ENCODE assay signal across 13 cellular contexts in genomic region chr12:50619610-50619958, GRCh38.
A peak's percentile ranks its signal among the peaks of the same experiment; 100 is the strongest.
DNase-seq lines count a peak whose midpoint lies in the region; ATAC-seq and TF ChIP-seq lines count a peak whose summit lies in the region.
"Had no signal": no experiment of that assay in that cellular context is flagged by ENCODE, and none has a peak within 500 bp of the region (broad histone marks: within the 10 kb centered on the region; RNA-seq: fewer than 3 reads in every experiment).

No MANE protein-coding gene starts in this region.

- H3K9me2 ChIP-seq in GM23338 (ENCODE audit: insufficient read depth), result no peaks in the 10 kb centered on the region

- no peaks in the 10 kb centered on the region for H3K27me3 ChIP-seq in GM23338 (ENCODE audit: insufficient read depth)
- H3K27me3 ChIP-seq in Panc1 (ENCODE audit: control insufficient read depth, insufficient read depth, low read length), result no peaks in the 10 kb centered on the region
- no peaks in the 10 kb centered on the region for H3K27me3 ChIP-seq in sigmoid colon
- H3K27me3 ChIP-seq: body of pancreas had no signal

- no peaks in the 10 kb centered on the region; the same call in 1 of the 2 replicates for H3F3A ChIP-seq in GM23338 (replicated peaks; ENCODE audit: low read depth)

- POLR2A ChIA-PET in Panc1 (lab: Charles Lee), result no interaction called here

- no peak overlapping the region for H2AFZ ChIP-seq in GM23338

- H3K4me3 ChIP-seq in GM23338 (no peak overlapping the region), Panc1 (ENCODE audit: low read depth in 2 of 2, low read length in 2 of 2) (no peak overlapping the region; a peak in 1 of 4 replicates), epithelial cell of esophagus (ENCODE audit: low read length) (no peak overlapping the region), sigmoid colon (no peak overlapping the region)
- H3K4me3 ChIP-seq: body of pancreas had no signal

- no peak for DNase-seq in GM23338 (ENCODE audit: low spot score)
- DNase-seq in Panc1 (ENCODE audit: low read depth, low spot score), result no peak
- no peak for DNase-seq in epithelial cell of esophagus (ENCODE audit: low read depth)
- DNase-seq in sigmoid colon, result no peak
- no peak for DNase-seq in OCI-M1 (lab: John Stamatoyannopoulos, UW)
- no peak for DNase-seq in mesenteric fat pad (ENCODE audit: low spot score)
- DNase-seq in DMS 273 (lab: John Stamatoyannopoulos, UW; ENCODE audit: unreplicated experiment), result no peak
- DNase-seq: activated CD8-positive, alpha-beta memory T cell treated with anti-CD3 and anti-CD28 coated beads for 24 hours; activated effector memory CD4-positive, alpha-beta T cell treated with anti-CD3 and anti-CD28 coated beads, Interleukin-2, amount 50 U/mL, for 16 hours; effector CD8-positive, alpha-beta T cell; MM.1S; occipital lobe had no signal

- intact Hi-C loops in Panc1 (cut with micrococcal nuclease; ENCODE audit: unreplicated experiment) (no loop called here), sigmoid colon (cut with DNase I) (no loop called here)

- H3K9me3 ChIP-seq in Panc1 (ENCODE audit: control insufficient read depth, insufficient read depth, low read depth, low read length) (no peaks in the 10 kb centered on the region), sigmoid colon (no peaks in the 10 kb centered on the region)
- H3K9me3 ChIP-seq: body of pancreas had no signal

- peak overlapping the region; percentile 86; the same call in 1 of the 2 replicates for H3K27ac ChIP-seq in GM23338 (ENCODE audit: low read depth)
- H3K27ac ChIP-seq in Panc1 (ENCODE audit: low read length), result peak overlapping the region; percentile 80
- H3K27ac ChIP-seq in sigmoid colon, result peak overlapping the region in 3 of 4 donors; percentile 32 to 78 (median 43)

- ATAC-seq in GM23338 (no peak), Panc1 (no peak)

- H3K79me2 ChIP-seq in GM23338 (replicated peaks; ENCODE audit: insufficient read depth), result peaks cover 82% of the 10 kb centered on the region

- TF ChIP-seq EP300 in sigmoid colon (IDR thresholded peaks at IDR 0.05), result no peak

- TF ChIP-seq POLR2A in sigmoid colon (IDR thresholded peaks at IDR 0.05), result no peak

- 55 to 87% methylated on average over 2 of the region's 2 CpGs for WGBS in sigmoid colon, 2 donors

- TF ChIP-seq CTCF in GM23338 (conservative IDR thresholded peaks at IDR 0.05; ENCODE audit: low read depth in 2 of 2) (no peak), Panc1 (IDR thresholded peaks at IDR 0.05) (no peak), epithelial cell of esophagus (IDR thresholded peaks at IDR 0.05; ENCODE audit: insufficient read depth, low read depth, low read length, missing control alignments) (peak; percentile 15), sigmoid colon (IDR thresholded peaks at IDR 0.05) (no peak)

- peaks cover 59% of the 10 kb centered on the region for H3K4me1 Mint-ChIP-seq in GM23338

- H3K36me3 Mint-ChIP-seq in GM23338 (ENCODE audit: low read depth), result no peaks in the 10 kb centered on the region

- H3K4me3 Mint-ChIP-seq in GM23338, result no peak overlapping the region

- H4K20me1 ChIP-seq in GM23338 (replicated peaks; ENCODE audit: insufficient read depth), result no peaks in the 10 kb centered on the region

- in situ Hi-C loops in Panc1 (cut with HindIII; ENCODE audit: low pct_unique_long_range_greater_than_20kb, low sequenced_read_pairs), result no loop called here

- no peak overlapping the region for H3K4me2 ChIP-seq in GM23338

- H3K27ac Mint-ChIP-seq in GM23338, result peak overlapping the region; percentile 59

- H3K4me1 ChIP-seq in GM23338 (ENCODE audit: insufficient read depth) (peaks cover 53% of the 10 kb centered on the region), Panc1 (ENCODE audit: control insufficient read depth, insufficient read depth, low read length) (peaks cover 63% of the 10 kb centered on the region), sigmoid colon (peaks cover 0 to 79% (median 56%) of the 10 kb centered on the region in 4 donors)

- H3K27me3 Mint-ChIP-seq in GM23338 (ENCODE audit: insufficient read depth, low read depth, poor library complexity), result peaks cover 1% of the 10 kb centered on the region

- no TSS peak for BruUV-seq in Panc1 (replicated peaks; lab: Mats Ljungman, UMichigan)

- H3K36me3 ChIP-seq in GM23338 (ENCODE audit: insufficient read depth) (no peaks in the 10 kb centered on the region), Panc1 (ENCODE audit: control insufficient read depth, insufficient read depth, low read length) (no peaks in the 10 kb centered on the region), sigmoid colon (no peaks in the 10 kb centered on the region)

- no peaks in the 10 kb centered on the region for H3K9me3 Mint-ChIP-seq in GM23338

- CTCF ChIA-PET in Panc1 (lab: Charles Lee), result no interaction called here

TF ChIP-seq in GM23338, 12 proteins besides CTCF, POLR2A, EP300 and RAD21 (continues in another document):
- TF ChIP-seq EZH2 (IDR thresholded peaks at IDR 0.05; ENCODE audit: low read depth, unreplicated experiment) (no peak), NANOG (IDR thresholded peaks at IDR 0.05; ENCODE audit: borderline replicate concordance) (no peak), ZNF331 (CRISPR knock-in tag; IDR thresholded peaks at IDR 0.05; ENCODE audit: low read depth) (no peak), ETS1 (IDR thresholded peaks at IDR 0.05) (no peak), ZNF114 (CRISPR knock-in tag; IDR thresholded peaks at IDR 0.05) (no peak), STAT1 (IDR thresholded peaks at IDR 0.05; ENCODE audit: unreplicated experiment) (no peak), CREB1 (CRISPR knock-in tag; IDR thresholded peaks at IDR 0.05; ENCODE audit: low read depth) (no peak), POLR2AphosphoS5 (IDR thresholded peaks at IDR 0.05; ENCODE audit: low read depth) (no peak), JUNB (IDR thresholded peaks at IDR 0.05; ENCODE audit: unreplicated experiment) (no peak), ZNF462 (CRISPR knock-in tag; IDR thresholded peaks at IDR 0.05) (no peak)
